Comparison of ENCODE assay signal across 18 cellular contexts in genomic region chr11:73187854-73188253, GRCh38. TPM values are rescaled to one million over a fixed set of nuclear protein-coding genes. Genes with fewer than 3 reads are reported as not detected.
DNase-seq lines count a peak whose midpoint lies in the region; ATAC-seq and TF ChIP-seq lines count a peak whose summit lies in the region.
"Had no signal": no experiment of that assay in that cellular context is flagged by ENCODE, and none has a peak within 500 bp of the region (broad histone marks: within the 10 kb centered on the region; RNA-seq: fewer than 3 reads in every experiment).

No MANE protein-coding gene starts in this region.

- H3K36me3 Mint-ChIP-seq in MCF 10A (ENCODE audit: insufficient read depth, unreplicated experiment) = peaks cover 6% of the 10 kb centered on the region
- H3K36me3 Mint-ChIP-seq in naive thymus-derived CD8-positive, alpha-beta T cell = no peaks in the 10 kb centered on the region
- H3K36me3 Mint-ChIP-seq: CD8-positive, alpha-beta T cell had no signal

- BruUV-seq in MCF 10A (replicated peaks; lab: Mats Ljungman, UMichigan) (no TSS peak), A673 (replicated peaks; lab: Mats Ljungman, UMichigan) (no TSS peak)

- H3K27me3 Mint-ChIP-seq in MCF 10A (ENCODE audit: insufficient read depth, unreplicated experiment) = no peaks in the 10 kb centered on the region
- H3K27me3 Mint-ChIP-seq in naive thymus-derived CD8-positive, alpha-beta T cell = peaks cover 4 to 25% (median 21%) of the 10 kb centered on the region in 5 donors

- H3K9me3 Mint-ChIP-seq in MCF 10A (ENCODE audit: unreplicated experiment) = no peaks in the 10 kb centered on the region
- no peaks in the 10 kb centered on the region for H3K9me3 Mint-ChIP-seq in naive thymus-derived CD8-positive, alpha-beta T cell
- H3K9me3 Mint-ChIP-seq: CD8-positive, alpha-beta T cell; neural crest cell had no signal

- ATAC-seq in heart right ventricle = peak in 2 of 8 donors; percentile 3
- ATAC-seq in naive thymus-derived CD8-positive, alpha-beta T cell = no peak
- ATAC-seq: activated CD4-positive, alpha-beta T cell treated with anti-CD3 and anti-CD28 coated beads for 36 hours; CD8-positive, alpha-beta T cell had no signal

- no peaks in the 10 kb centered on the region for H3K9me3 ChIP-seq in heart right ventricle
- H3K9me3 ChIP-seq in A673 (ENCODE audit: low read depth, low read length, poor library complexity, severe bottlenecking) = no peaks in the 10 kb centered on the region

- POLR2A ChIA-PET in MCF 10A (lab: Yijun Ruan, JAX) = interaction anchor here (0.7 to 3.1 kb wide), 3 partner anchors 9 to 21 kb away, joined by 3 to 13 read pairs (median 3); no protein-coding TSS in a partner anchor
- POLR2A ChIA-PET in A673 (lab: Charles Lee; ENCODE audit: low non-redundant PET) = no interaction called here
- POLR2A ChIA-PET in naive thymus-derived CD8-positive, alpha-beta T cell (lab: Charles Lee) = interaction anchor here (1.2 kb wide), 1 partner anchor 11 kb away, joined by 3 read pairs; no protein-coding TSS in a partner anchor

- CTCF ChIA-PET in MCF 10A (lab: Yijun Ruan, JAX) (interaction anchor here (0.6 to 7.8 kb wide), 8 partner anchors 10 to 367 kb away, joined by 3 to 238 read pairs (median 5); no protein-coding TSS in a partner anchor), A673 (lab: Charles Lee) (no interaction called here)

- no peak overlapping the region for H3K4me3 Mint-ChIP-seq in MCF 10A (ENCODE audit: unreplicated experiment)
- no peak overlapping the region for H3K4me3 Mint-ChIP-seq in naive thymus-derived CD8-positive, alpha-beta T cell
- H3K4me3 Mint-ChIP-seq: activated CD4-positive, alpha-beta T cell treated with anti-CD3 and anti-CD28 coated beads for 36 hours; CD8-positive, alpha-beta T cell; neural crest cell had no signal

- H3K27ac ChIP-seq in heart right ventricle (peak overlapping the region in 8 of 10 donors; percentile 13 to 81 (median 46)), A673 (ENCODE audit: low read depth, low read length, poor library complexity, severe bottlenecking) (no peak overlapping the region)
- H3K27ac ChIP-seq: cardiac muscle cell had no signal

- WGBS in heart right ventricle, 2 donors = 74 to 81% methylated on average over 1 of the region's 1 CpG

- H3K36me3 ChIP-seq in heart right ventricle = no peaks in the 10 kb centered on the region
- H3K36me3 ChIP-seq in A673 (ENCODE audit: insufficient read depth, low read length, poor library complexity, severe bottlenecking) = no peaks in the 10 kb centered on the region
- H3K36me3 ChIP-seq: cardiac muscle cell had no signal

- no peak for DNase-seq in heart right ventricle
- DNase-seq in cardiac septum (ENCODE audit: low spot score) = no peak
- DNase-seq in MCF 10A (ENCODE audit: unreplicated experiment) = peak; percentile 77
- peak; percentile 53 for DNase-seq in iPS-NIHi11 (ENCODE audit: low spot score)
- no peak for DNase-seq in C1 segment of cervical spinal cord (lab: John Stamatoyannopoulos, UW)
- DNase-seq in NCI-H2196 (lab: John Stamatoyannopoulos, UW; ENCODE audit: unreplicated experiment) = no peak
- DNase-seq in A673 (ENCODE audit: low spot score) = no peak
- DNase-seq in naive thymus-derived CD8-positive, alpha-beta T cell = no peak
- DNase-seq: activated CD4-positive, alpha-beta T cell treated with anti-CD3 and anti-CD28 coated beads for 36 hours; activated CD8-positive, alpha-beta memory T cell treated with anti-CD3 and anti-CD28 coated beads, Interleukin-2, amount 50 U/mL, for 4 hours; activated gamma-delta T cell; CD8-positive, alpha-beta T cell; kidney glomerular epithelial cell; NCI-H187; stimulated activated CD4-positive, alpha-beta T cell treated with anti-CD3 and anti-CD28 coated beads, Interleukin-4, amount 100 ng/mL, for 24 hours had no signal

- peaks cover 47% of the 10 kb centered on the region for H3K4me1 Mint-ChIP-seq in MCF 10A (ENCODE audit: insufficient read depth, unreplicated experiment)
- peaks cover 0 to 35% (median 4%) of the 10 kb centered on the region in 4 donors for H3K4me1 Mint-ChIP-seq in naive thymus-derived CD8-positive, alpha-beta T cell

- H3K4me1 ChIP-seq in heart right ventricle = peaks cover 10 to 65% (median 29%) of the 10 kb centered on the region in 9 donors
- no peaks in the 10 kb centered on the region for H3K4me1 ChIP-seq in A673 (ENCODE audit: insufficient read depth, low read length, poor library complexity, severe bottlenecking)

- no peak for TF ChIP-seq CTCF in heart right ventricle (IDR thresholded peaks at IDR 0.05)
- no peak for TF ChIP-seq CTCF in MCF 10A (IDR thresholded peaks at IDR 0.05; ENCODE audit: unreplicated experiment)
- no peak for TF ChIP-seq CTCF in A673 (conservative IDR thresholded peaks at IDR 0.05; ENCODE audit: low read depth, low read length)

- H3K4me3 ChIP-seq in heart right ventricle (no peak overlapping the region), A673 (ENCODE audit: low read depth, low read length, poor library complexity, severe bottlenecking) (no peak overlapping the region)
- H3K4me3 ChIP-seq: cardiac muscle cell had no signal

- intact Hi-C loops in heart right ventricle (cut with DNase I) = loop anchor here in 8 of 10 donors (1.0 to 10.0 kb wide), 8 partner anchors 49 to 107 kb away; no protein-coding TSS in a partner anchor
- intact Hi-C loops in cardiac septum (cut with DNase I) = loop anchor here (2.0 kb wide), 1 partner anchor 55 kb away; no protein-coding TSS in a partner anchor
- intact Hi-C loops in MCF 10A (cut with micrococcal nuclease) = no loop called here
- intact Hi-C loops in A673 (cut with micrococcal nuclease; ENCODE audit: unreplicated experiment) = no loop called here

- H3K27me3 ChIP-seq in heart right ventricle = no peaks in the 10 kb centered on the region
- no peaks in the 10 kb centered on the region for H3K27me3 ChIP-seq in A673 (replicated peaks; ENCODE audit: insufficient read depth, low read depth, low read length, poor library complexity)
- H3K27me3 ChIP-seq: cardiac muscle cell had no signal

- no peak overlapping the region for H3K27ac Mint-ChIP-seq in MCF 10A (ENCODE audit: low read depth, unreplicated experiment)
- H3K27ac Mint-ChIP-seq in naive thymus-derived CD8-positive, alpha-beta T cell = no peak overlapping the region
- H3K27ac Mint-ChIP-seq: activated CD4-positive, alpha-beta T cell treated with anti-CD3 and anti-CD28 coated beads for 36 hours; CD8-positive, alpha-beta T cell had no signal

RNA-seq across cellular contexts. Expression of gene P2RY2, which starts 30.2 kb away (rescaled TPM):
- total RNA-seq in heart right ventricle (10 to 100 TPM in 8 of 10 donors, 1 to 10 TPM in 2; 9.5 to 37.5 (median 12.7) TPM), cardiac septum (13.5 TPM), MCF 10A (2022) (0.56 and 1.0 TPM in 2 replicates), A673 (2021) (not detected in 2 replicates)
- polyA plus RNA-seq in heart right ventricle = 1 to 10 TPM; 7.1 to 8.2 TPM
- not detected for total RNA-seq in naive thymus-derived CD8-positive, alpha-beta T cell
- not detected for polyA plus RNA-seq in naive thymus-derived CD8-positive, alpha-beta T cell
- total RNA-seq: activated CD4-positive, alpha-beta T cell treated with anti-CD3 and anti-CD28 coated beads for 36 hours; CD8-positive, alpha-beta T cell; NCI-H460 had no signal

RNA-seq across cellular contexts. Expression of gene FCHSD2, which starts 45.7 kb away (rescaled TPM):
- 10 to 100 TPM; 28.1 to 48.4 (median 39.0) TPM for total RNA-seq in heart right ventricle
- polyA plus RNA-seq in heart right ventricle = 10 to 100 TPM; 16.1 to 17.1 TPM
- 56.6 TPM for total RNA-seq in cardiac septum
- 12.8 and 14.0 TPM in 2 replicates for total RNA-seq in MCF 10A (2022)
- 40.0 and 44.7 TPM in 2 replicates for total RNA-seq in A673 (2021)
- total RNA-seq in naive thymus-derived CD8-positive, alpha-beta T cell = 10 to 100 TPM; 54.6 to 70.0 TPM
- polyA plus RNA-seq in naive thymus-derived CD8-positive, alpha-beta T cell = 10 to 100 TPM; 11.8 to 15.6 (median 14.7) TPM

Comparison
In these comparisons a context has a peak if more than half of its experiments do, and no peak if none do; other contexts are left out.
1. DNase-seq: peak in MCF 10A (single experiment) and iPS-NIHi11 (single experiment); none in heart right ventricle (0 of 2), cardiac septum (single experiment), C1 segment of cervical spinal cord (0 of 14), NCI-H2196 (single experiment), A673 (single experiment) and naive thymus-derived CD8-positive, alpha-beta T cell (0 of 10).
2. intact Hi-C loops: an anchor here in heart right ventricle (1.0 to 10.0 kb wide) and cardiac septum (2.0 kb wide); none called in MCF 10A and A673.